Comparison of ENCODE assay signal across 9 cellular contexts in the genomic region with DNA sequence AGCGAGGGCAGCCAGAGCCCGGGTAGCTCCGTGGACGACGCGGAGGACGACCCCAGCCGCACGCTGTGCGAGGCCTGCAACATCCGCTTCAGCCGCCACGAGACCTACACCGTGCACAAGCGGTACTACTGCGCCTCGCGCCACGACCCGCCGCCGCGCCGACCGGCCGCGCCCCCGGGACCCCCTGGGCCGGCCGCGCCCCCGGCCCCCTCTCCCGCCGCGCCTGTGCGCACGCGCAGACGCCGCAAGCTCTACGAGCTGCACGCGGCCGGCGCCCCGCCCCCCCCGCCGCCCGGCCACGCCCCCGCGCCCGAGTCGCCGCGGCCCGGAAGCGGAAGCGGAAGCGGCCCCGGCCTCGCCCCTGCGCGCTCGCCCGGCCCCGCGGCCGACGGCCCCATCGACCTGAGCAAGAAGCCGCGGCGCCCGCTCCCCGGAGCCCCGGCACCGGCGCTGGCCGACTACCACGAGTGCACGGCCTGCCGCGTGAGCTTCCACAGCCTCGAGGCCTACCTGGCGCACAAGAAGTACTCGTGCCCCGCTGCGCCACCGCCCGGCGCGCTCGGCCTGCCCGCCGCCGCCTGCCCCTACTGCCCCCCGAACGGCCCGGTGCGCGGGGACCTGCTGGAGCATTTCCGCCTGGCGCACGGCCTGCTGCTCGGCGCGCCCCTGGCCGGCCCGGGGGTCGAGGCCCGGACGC.
A peak's percentile ranks its signal among the peaks of the same experiment; 100 is the strongest.
DNase-seq lines count a peak whose midpoint lies in the region; TF ChIP-seq lines count a peak whose summit lies in the region.
"Had no signal": no experiment of that assay in that cellular context is flagged by ENCODE, and none has a peak within 500 bp of the region (broad histone marks: within the 10 kb centered on the region; RNA-seq: fewer than 3 reads in every experiment).

No MANE protein-coding gene starts in this region.

- DNase-seq in AG08396 (ENCODE audit: low spot score), result peak; percentile 98
- DNase-seq in activated CD4-positive, CD25-positive, alpha-beta regulatory T cell treated with anti-CD3 and anti-CD28 coated beads, Interleukin-2, amount 50 U/mL, for 16 hours (ENCODE audit: low read depth, low spot score), result peak; percentile 66
- peak; percentile 75 for DNase-seq in central memory CD4-positive, alpha-beta T cell
- DNase-seq in islet precursor cell, result peak; percentile 85
- DNase-seq in stimulated activated CD4-positive, alpha-beta T cell treated with anti-CD3 and anti-CD28 coated beads, Interleukin-1b, Interleukin-23, amount 100 ng/mL, for 1 hour (ENCODE audit: low read depth in 2 of 2), result peak; percentile 64 to 72
- DNase-seq in KBM-7, result no peak

- in situ Hi-C loops in KBM-7 (cut with MboI; ENCODE audit: low pct_unique_long_range_greater_than_20kb, low sequenced_read_pairs), result no loop called here

- peak overlapping the region; percentile 60; the same call in 1 of the 2 replicates for H3K27ac ChIP-seq in HUES6 (ENCODE audit: low read depth, low read length)
- H3K27ac ChIP-seq: HL-60 had no signal

- H3K9me3 ChIP-seq in HUES6 (ENCODE audit: control insufficient read depth, insufficient read depth, low read depth, low read length), result no peaks in the 10 kb centered on the region

- peak overlapping the region; percentile 92 for H3K4me3 ChIP-seq in HUES6 (ENCODE audit: low read depth, low read length)

- H3K4me1 ChIP-seq in HUES6 (ENCODE audit: control insufficient read depth, insufficient read depth, low read length), result peaks cover 11% of the 10 kb centered on the region

- H3K36me3 ChIP-seq in HUES6 (ENCODE audit: control insufficient read depth, insufficient read depth, low read length), result no peaks in the 10 kb centered on the region; the same call in 1 of the 2 replicates

- TF ChIP-seq POLR2A in GM19099 (IDR thresholded peaks at IDR 0.05; ENCODE audit: extremely low read depth, insufficient read length, low read depth), result peak; percentile 86

- H3K27me3 ChIP-seq in HUES6 (ENCODE audit: control insufficient read depth, insufficient read depth, low read length), result peaks cover 10% of the 10 kb centered on the region

- H3K9ac ChIP-seq in HUES6 (ENCODE audit: low read length), result peak overlapping the region; percentile 92
